In the genomic region with DNA sequence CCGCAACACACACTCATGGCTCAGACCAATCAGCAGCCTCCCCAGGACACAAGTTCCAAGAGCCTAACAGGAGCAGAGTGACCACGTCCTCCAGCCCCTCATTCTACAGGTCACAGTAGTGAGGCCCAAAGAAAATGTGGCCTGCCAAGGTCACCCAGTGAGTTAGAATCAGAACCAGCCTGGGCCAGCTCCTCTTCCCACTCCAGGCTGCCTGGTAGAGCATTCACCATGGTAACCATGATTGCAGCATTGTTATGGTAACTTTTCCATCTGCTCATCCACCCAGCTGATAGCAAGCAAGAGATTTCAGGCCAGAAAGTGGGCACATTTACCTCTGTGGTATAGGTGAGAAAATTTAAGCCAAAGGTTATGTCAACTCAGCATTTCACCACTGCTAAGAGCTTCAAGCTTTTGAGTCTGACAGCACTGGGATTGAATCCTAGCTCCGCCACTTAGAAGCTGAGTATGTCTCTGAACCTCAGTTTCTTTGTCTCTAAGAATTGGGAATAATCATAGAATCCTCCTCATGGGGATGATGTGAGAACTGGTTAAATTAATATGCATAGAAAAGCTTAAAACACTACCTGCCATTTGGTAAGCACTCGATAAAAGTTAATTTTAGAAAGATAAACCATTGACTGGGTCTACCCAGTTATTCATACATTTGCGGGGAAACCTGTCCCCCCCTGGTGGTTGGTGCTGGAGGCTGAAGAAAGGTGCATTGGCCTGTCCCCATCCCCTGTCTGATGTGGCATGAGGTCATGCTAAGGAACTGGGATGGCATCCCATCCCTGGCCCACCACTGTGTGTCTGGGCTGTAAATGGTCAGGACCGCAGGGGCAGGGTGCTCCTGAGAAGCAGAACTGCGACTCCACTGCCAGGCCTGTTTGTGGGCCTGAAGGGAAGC, we compare ENCODE assay signal across 8 cellular contexts.
A peak's percentile ranks its signal among the peaks of the same experiment; 100 is the strongest.
DNase-seq lines count a peak whose midpoint lies in the region; ATAC-seq and TF ChIP-seq lines count a peak whose summit lies in the region.

No MANE protein-coding gene starts in this region.

- H3K4me1 ChIP-seq in naive thymus-derived CD4-positive, alpha-beta T cell (ENCODE audit: control insufficient read depth in 2 of 2, insufficient read depth in 2 of 2, low read length in 2 of 2) = no peaks in the 10 kb centered on the region

- intact Hi-C loops in naive thymus-derived CD4-positive, alpha-beta T cell (cut with micrococcal nuclease) = loop anchor here (1.0 to 10.0 kb wide), 2 partner anchors 162 to 1212 kb away; no protein-coding TSS in a partner anchor

- peak; percentile 42 to 59 for TF ChIP-seq CTCF in brain (conservative IDR thresholded peaks at IDR 0.05)

- H3K36me3 Mint-ChIP-seq in brain = no peaks in the 10 kb centered on the region
- peaks cover 0 to 28% (median 4%) of the 10 kb centered on the region in 5 donors for H3K36me3 Mint-ChIP-seq in naive thymus-derived CD4-positive, alpha-beta T cell

- H3K4me3 ChIP-seq in naive thymus-derived CD4-positive, alpha-beta T cell (ENCODE audit: low read length) = no peak overlapping the region

- POLR2A ChIA-PET in naive thymus-derived CD4-positive, alpha-beta T cell (lab: Charles Lee) = no interaction called here

- H3K27me3 ChIP-seq in naive thymus-derived CD4-positive, alpha-beta T cell (ENCODE audit: control insufficient read depth in 2 of 2, insufficient read depth in 2 of 2, low read length in 2 of 2) = no peaks in the 10 kb centered on the region

- ATAC-seq in naive thymus-derived CD4-positive, alpha-beta T cell = no peak
- no peak for ATAC-seq in HG02610 (IDR thresholded peaks at IDR 0.05; ENCODE audit: unreplicated experiment)
- ATAC-seq in HG03045 (IDR thresholded peaks at IDR 0.05; ENCODE audit: unreplicated experiment) = no peak

- peak overlapping the region in 1 of 5 experiments; percentile 27 for H3K4me3 Mint-ChIP-seq in brain
- H3K4me3 Mint-ChIP-seq in naive thymus-derived CD4-positive, alpha-beta T cell = no peak overlapping the region

- H3K27me3 Mint-ChIP-seq in brain = no peaks in the 10 kb centered on the region
- H3K27me3 Mint-ChIP-seq in naive thymus-derived CD4-positive, alpha-beta T cell = no peaks in the 10 kb centered on the region

- peaks cover 66% of the 10 kb centered on the region for H3K4me1 Mint-ChIP-seq in brain
- H3K4me1 Mint-ChIP-seq in naive thymus-derived CD4-positive, alpha-beta T cell = peaks cover 0 to 3% (median 0%) of the 10 kb centered on the region in 7 donors

- peaks cover 0 to 2% (median 0%) of the 10 kb centered on the region in 5 experiments for H3K9me3 Mint-ChIP-seq in brain
- no peaks in the 10 kb centered on the region for H3K9me3 Mint-ChIP-seq in naive thymus-derived CD4-positive, alpha-beta T cell

- peak overlapping the region; percentile 24 to 83 (median 54) for H3K27ac Mint-ChIP-seq in brain
- H3K27ac Mint-ChIP-seq in naive thymus-derived CD4-positive, alpha-beta T cell = no peak overlapping the region

- H3K27ac ChIP-seq in naive thymus-derived CD4-positive, alpha-beta T cell (ENCODE audit: low read depth, low read length) = no peak overlapping the region

- DNase-seq in NCI-H2081 (lab: John Stamatoyannopoulos, UW) (peak; percentile 11 to 37), NCI-H2081 treated with DMSO at 0.1 percent for 48 hours (lab: John Stamatoyannopoulos, UW) (no peak), NCI-H1694 (lab: John Stamatoyannopoulos, UW) (peak; percentile 45)
- DNase-seq in naive thymus-derived CD4-positive, alpha-beta T cell = peak in 7 of 9 donors; percentile 7 to 46 (median 29)
- no peak for DNase-seq in activated effector memory CD4-positive, alpha-beta T cell treated with anti-CD3 and anti-CD28 coated beads, Interleukin-2, amount 50 U/mL, for 16 hours

- CTCF ChIA-PET in naive thymus-derived CD4-positive, alpha-beta T cell (lab: Charles Lee) = interaction anchor here (1.0 kb wide), 1 partner anchor 162 kb away, joined by 3 read pairs; no protein-coding TSS in a partner anchor

- H3K9me3 ChIP-seq in naive thymus-derived CD4-positive, alpha-beta T cell (ENCODE audit: control insufficient read depth in 2 of 3, low read length in 3 of 3) = no peaks in the 10 kb centered on the region

- H3K36me3 ChIP-seq in naive thymus-derived CD4-positive, alpha-beta T cell (ENCODE audit: control insufficient read depth in 2 of 3, insufficient read depth in 3 of 3, low read length in 3 of 3) = peaks cover 0 to 4% (median 0%) of the 10 kb centered on the region in 3 experiments

Comparison
In these comparisons a context has a peak if more than half of its experiments do, and no peak if none do; other contexts are left out.
1. DNase-seq: peak in NCI-H2081 (2 of 2), NCI-H1694 (single experiment) and naive thymus-derived CD4-positive, alpha-beta T cell (7 of 9); none in NCI-H2081 treated with DMSO at 0.1 percent for 48 hours (single experiment) and activated effector memory CD4-positive, alpha-beta T cell treated with anti-CD3 and anti-CD28 coated beads, Interleukin-2, amount 50 U/mL, for 16 hours (single experiment).
2. H3K27ac Mint-ChIP-seq: peak in brain (5 of 5); none in naive thymus-derived CD4-positive, alpha-beta T cell (0 of 9).